In the genomic region with DNA sequence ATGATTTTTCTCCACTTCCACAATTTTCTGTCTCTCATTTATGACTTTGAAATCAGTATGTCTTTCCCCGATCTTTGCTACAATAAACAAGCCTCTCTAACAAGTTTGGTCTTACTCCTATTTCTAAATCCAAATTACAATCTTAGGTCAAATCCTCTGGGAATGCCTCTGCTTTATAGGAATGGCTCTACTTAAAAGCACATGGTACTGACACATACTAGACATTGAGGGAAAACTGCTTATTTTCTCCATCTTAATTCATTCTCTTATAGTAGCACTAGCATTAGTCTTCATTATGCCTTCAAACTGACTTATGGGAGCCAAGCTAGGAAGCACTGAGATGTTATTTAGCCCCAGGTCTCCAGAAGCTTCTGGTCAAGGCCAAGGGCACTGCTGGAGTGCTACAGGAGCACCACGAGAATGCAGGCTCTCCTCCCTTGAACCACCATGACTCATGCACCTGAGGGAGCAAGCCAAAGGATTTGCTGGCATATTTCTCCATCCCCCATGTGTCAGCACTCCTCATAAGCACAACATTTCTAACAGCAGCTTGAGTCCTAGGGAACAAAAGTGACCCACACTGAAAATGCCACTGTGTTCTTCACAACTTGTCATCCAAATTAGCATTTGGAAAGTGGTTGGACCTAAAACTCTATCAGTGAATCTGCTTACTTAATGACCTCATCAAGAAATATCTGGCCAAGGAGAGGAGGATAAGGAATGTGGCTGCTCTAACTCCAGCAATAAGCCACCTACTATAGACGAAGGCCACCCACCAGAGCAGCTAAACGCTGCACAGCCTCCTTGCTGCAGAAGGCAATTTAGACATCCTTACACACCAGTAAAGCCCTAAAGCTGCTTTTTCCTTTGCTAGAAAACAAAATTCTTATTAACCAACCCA, we compare ENCODE assay signal across 14 cellular contexts.
A peak's percentile ranks its signal among the peaks of the same experiment; 100 is the strongest.
DNase-seq lines count a peak whose midpoint lies in the region; ATAC-seq and TF ChIP-seq lines count a peak whose summit lies in the region.
"Had no signal": no experiment of that assay in that cellular context is flagged by ENCODE, and none has a peak within 500 bp of the region (broad histone marks: within the 10 kb centered on the region; RNA-seq: fewer than 3 reads in every experiment).

No MANE protein-coding gene starts in this region.

- TF ChIP-seq CTCF in astrocyte of the cerebellum (IDR thresholded peaks at IDR 0.05; ENCODE audit: low read depth, low read length, missing control alignments) = no peak
- TF ChIP-seq CTCF in natural killer cell (IDR thresholded peaks at IDR 0.05) = no peak

- H3K36me3 Mint-ChIP-seq in natural killer cell = no peaks in the 10 kb centered on the region
- H3K36me3 Mint-ChIP-seq: memory B cell had no signal

- no peaks in the 10 kb centered on the region for H3K9me3 Mint-ChIP-seq in natural killer cell
- H3K9me3 Mint-ChIP-seq: memory B cell had no signal

- ATAC-seq in GM19351 (IDR thresholded peaks at IDR 0.05; ENCODE audit: unreplicated experiment) = no peak
- no peak for ATAC-seq in natural killer cell
- ATAC-seq: gastrocnemius medialis, T-helper 17 cell had no signal

- no peaks in the 10 kb centered on the region for H3K4me1 Mint-ChIP-seq in natural killer cell
- H3K4me1 Mint-ChIP-seq: memory B cell had no signal

- in situ Hi-C loops in ACHN (cut with HindIII; ENCODE audit: low pct_ligation_motif_present, low pct_unique_long_range_greater_than_20kb, low sequenced_read_pairs) (no loop called here), astrocyte of the cerebellum (cut with HindIII; ENCODE audit: low sequenced_read_pairs) (loop anchor here (5.0 kb wide), 1 partner anchor 43 kb away; no protein-coding TSS in a partner anchor)

- no peak overlapping the region for H3K27ac Mint-ChIP-seq in natural killer cell
- H3K27ac Mint-ChIP-seq: memory B cell, T-helper 17 cell had no signal

- DNase-seq in ACHN (peak; percentile 30), HS-27A (ENCODE audit: low read depth) (peak; percentile 23), astrocyte of the cerebellum (ENCODE audit: low read depth) (peak; percentile 88), iPS-NIHi7 (ENCODE audit: extremely low spot score) (peak; percentile 18), NCI-H2171 treated with DMSO at 0.1 percent for 48 hours (lab: John Stamatoyannopoulos, UW) (no peak), natural killer cell (no peak)
- DNase-seq in activated CD4-positive, alpha-beta T cell treated with anti-CD3 and anti-CD28 coated beads, Interleukin-2, amount 50 U/mL, for 1 hour = no peak
- DNase-seq: gastrocnemius medialis, NCI-H1694, T-helper 17 cell, uterus had no signal

- no peak overlapping the region for H3K4me3 ChIP-seq in astrocyte of the cerebellum (ENCODE audit: low read depth, low read length)
- H3K4me3 ChIP-seq: cardiac muscle cell, gastrocnemius medialis, uterus had no signal

- intact Hi-C loops in natural killer cell (cut with micrococcal nuclease) = no loop called here

- no peak overlapping the region for H3K4me3 Mint-ChIP-seq in natural killer cell
- H3K4me3 Mint-ChIP-seq: memory B cell, T-helper 17 cell had no signal

- peaks cover 3 to 32% of the 10 kb centered on the region in 2 donors for H3K27me3 Mint-ChIP-seq in natural killer cell (ENCODE audit: low read depth in 2 of 2)

Comparison
In these comparisons a context has a peak if more than half of its experiments do, and no peak if none do; other contexts are left out.
1. DNase-seq: peak in ACHN (single experiment), HS-27A (single experiment), astrocyte of the cerebellum (single experiment) and iPS-NIHi7 (single experiment); none in activated CD4-positive, alpha-beta T cell treated with anti-CD3 and anti-CD28 coated beads, Interleukin-2, amount 50 U/mL, for 1 hour (single experiment), NCI-H2171 treated with DMSO at 0.1 percent for 48 hours (single experiment) and natural killer cell (single experiment).